ENCODE assay signal across 8 cellular contexts in the genomic region with DNA sequence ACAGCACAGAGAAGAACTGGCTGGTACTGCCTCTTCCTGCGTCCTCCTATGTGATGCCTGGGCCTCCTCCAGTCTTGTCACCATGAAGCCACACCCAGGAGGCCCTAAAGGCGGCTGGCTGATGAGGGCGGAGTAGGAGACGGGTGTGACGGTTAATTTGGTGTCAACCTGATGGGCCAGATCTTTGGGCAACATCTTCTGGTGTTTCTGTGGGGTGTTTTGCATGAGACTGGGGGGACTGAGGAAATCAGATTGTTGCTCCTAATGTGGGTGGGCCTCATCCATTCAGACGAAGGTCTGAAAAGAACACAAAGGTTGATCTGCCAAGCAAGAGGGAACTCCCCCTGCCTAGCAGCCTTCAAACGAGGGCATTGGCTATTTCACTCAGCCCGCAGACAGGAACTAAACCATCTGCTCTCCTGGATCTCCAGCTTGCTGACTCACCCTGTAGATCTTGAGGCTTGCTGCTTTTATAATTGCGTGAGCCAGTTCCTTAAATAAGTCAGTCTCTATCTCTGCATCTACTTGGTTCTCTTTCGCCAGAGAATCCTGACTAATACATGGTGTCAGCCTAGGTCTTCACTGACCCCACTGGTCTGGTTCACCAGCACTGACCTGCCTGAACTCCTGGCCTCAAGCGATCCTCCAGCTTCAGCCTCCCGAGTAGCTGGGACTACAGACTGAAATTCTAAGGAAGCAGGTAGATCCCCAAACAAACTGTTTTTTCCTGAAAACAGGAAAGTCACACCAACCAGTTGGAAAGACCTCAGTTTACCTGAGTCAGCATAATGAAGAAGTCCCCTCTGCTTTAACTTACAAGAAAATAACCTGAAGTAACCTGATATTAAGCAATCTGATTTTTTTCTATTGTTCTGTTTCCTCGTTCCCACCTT. TPM values are rescaled to one million over a fixed set of nuclear protein-coding genes. Genes with fewer than 3 reads are reported as not detected.
A peak's percentile ranks its signal among the peaks of the same experiment; 100 is the strongest.
DNase-seq lines count a peak whose midpoint lies in the region; ATAC-seq and TF ChIP-seq lines count a peak whose summit lies in the region.

No MANE protein-coding gene starts in this region.

- H3K27me3 Mint-ChIP-seq in activated B cell treated with CpG ODN at 0.5 μM for 24 hours (peaks cover 3% of the 10 kb centered on the region), memory B cell (no peaks in the 10 kb centered on the region)
- H3K27me3 Mint-ChIP-seq in naive thymus-derived CD8-positive, alpha-beta T cell: peaks cover 0 to 3% (median 0%) of the 10 kb centered on the region in 5 donors

- CTCF ChIA-PET in activated B cell treated with CpG ODN at 0.5 μM for 24 hours (lab: Charles Lee): no interaction called here

- peak; percentile 86 for ATAC-seq in activated B cell treated with CpG ODN at 0.5 μM for 24 hours (ENCODE audit: low read depth)
- peak; percentile 85 for ATAC-seq in memory B cell (ENCODE audit: low read depth)
- no peak for ATAC-seq in GM19324 (IDR thresholded peaks at IDR 0.05; ENCODE audit: low FRiP score, unreplicated experiment)
- no peak for ATAC-seq in naive thymus-derived CD8-positive, alpha-beta T cell

- H3K4me3 ChIP-seq in HL-60 (replicated peaks; ENCODE audit: insufficient read depth, low read length): no peak overlapping the region

- H3K27ac Mint-ChIP-seq in activated B cell treated with CpG ODN at 0.5 μM for 24 hours (peak overlapping the region; percentile 68), memory B cell (no peak overlapping the region)
- H3K27ac Mint-ChIP-seq in naive thymus-derived CD8-positive, alpha-beta T cell: peak overlapping the region in 2 of 10 donors; percentile 35 to 52

- DNase-seq in EL (peak; percentile 42), HL-60 (ENCODE audit: low read depth in 1 of 2, low spot score in 1 of 2) (peak; percentile 79 to 93), activated B cell treated with CpG ODN at 0.5 μM for 24 hours (no peak), memory B cell (ENCODE audit: low spot score in 2 of 2) (no peak), 8988T (no peak)
- no peak for DNase-seq in stimulated activated CD8-positive, alpha-beta memory T cell treated with anti-CD3 and anti-CD28 coated beads, Interleukin-4, amount 100 ng/mL, for 48 hours
- DNase-seq in naive thymus-derived CD8-positive, alpha-beta T cell: no peak

- no peak overlapping the region for H3K4me3 Mint-ChIP-seq in activated B cell treated with CpG ODN at 0.5 μM for 24 hours
- H3K4me3 Mint-ChIP-seq in memory B cell: no peak overlapping the region
- H3K4me3 Mint-ChIP-seq in naive thymus-derived CD8-positive, alpha-beta T cell: no peak overlapping the region

- POLR2A ChIA-PET in activated B cell treated with CpG ODN at 0.5 μM for 24 hours (lab: Charles Lee): interaction anchor here (0.6 kb wide), 1 partner anchor 177 kb away, joined by 3 read pairs; no protein-coding TSS in a partner anchor
- POLR2A ChIA-PET in naive thymus-derived CD8-positive, alpha-beta T cell (lab: Charles Lee): no interaction called here

- peak overlapping the region; percentile 55 for H3K27ac ChIP-seq in HL-60 (replicated peaks)

- H3K36me3 Mint-ChIP-seq in activated B cell treated with CpG ODN at 0.5 μM for 24 hours (ENCODE audit: low read depth) (no peaks in the 10 kb centered on the region), memory B cell (no peaks in the 10 kb centered on the region)
- H3K36me3 Mint-ChIP-seq in naive thymus-derived CD8-positive, alpha-beta T cell: no peaks in the 10 kb centered on the region

- H3K4me1 Mint-ChIP-seq in activated B cell treated with CpG ODN at 0.5 μM for 24 hours: peaks cover 15% of the 10 kb centered on the region
- peaks cover 6% of the 10 kb centered on the region for H3K4me1 Mint-ChIP-seq in memory B cell
- peaks cover 0 to 4% (median under 1%) of the 10 kb centered on the region in 4 donors for H3K4me1 Mint-ChIP-seq in naive thymus-derived CD8-positive, alpha-beta T cell

- H3K9me3 Mint-ChIP-seq in activated B cell treated with CpG ODN at 0.5 μM for 24 hours: no peaks in the 10 kb centered on the region
- no peaks in the 10 kb centered on the region for H3K9me3 Mint-ChIP-seq in memory B cell
- no peaks in the 10 kb centered on the region for H3K9me3 Mint-ChIP-seq in naive thymus-derived CD8-positive, alpha-beta T cell

- no peaks in the 10 kb centered on the region for H3K27me3 ChIP-seq in HL-60 (ENCODE audit: insufficient read depth, poor library complexity, severe bottlenecking)

- intact Hi-C loops in activated B cell treated with CpG ODN at 0.5 μM for 24 hours (cut with micrococcal nuclease): no loop called here

- TF ChIP-seq CTCF in HL-60 (IDR thresholded peaks at IDR 0.05; ENCODE audit: insufficient read depth, low read length) (no peak), activated B cell treated with CpG ODN at 0.5 μM for 24 hours (IDR thresholded peaks at IDR 0.05) (no peak)

RNA-seq across cellular contexts. Expression of gene ZFP62, which starts 12.8 kb away (rescaled TPM):
- total RNA-seq in activated B cell treated with CpG ODN at 0.5 μM for 24 hours: 43.7 and 45.6 TPM in 2 replicates
- total RNA-seq in naive thymus-derived CD8-positive, alpha-beta T cell: 10 to 100 TPM; 66.5 to 74.4 TPM
- polyA plus RNA-seq in naive thymus-derived CD8-positive, alpha-beta T cell: 10 to 100 TPM; 20.0 to 26.0 (median 25.7) TPM

RNA-seq across cellular contexts. Expression of gene BTNL8, which starts 25.1 kb away (rescaled TPM):
- total RNA-seq in activated B cell treated with CpG ODN at 0.5 μM for 24 hours: not detected in 2 replicates
- not detected for total RNA-seq in naive thymus-derived CD8-positive, alpha-beta T cell
- polyA plus RNA-seq in naive thymus-derived CD8-positive, alpha-beta T cell: not detected

Comparison
In these comparisons a context has a peak if more than half of its experiments do, and no peak if none do; other contexts are left out.
1. DNase-seq: peak in EL (single experiment) and HL-60 (2 of 2); none in activated B cell treated with CpG ODN at 0.5 μM for 24 hours (single experiment), memory B cell (0 of 2), stimulated activated CD8-positive, alpha-beta memory T cell treated with anti-CD3 and anti-CD28 coated beads, Interleukin-4, amount 100 ng/mL, for 48 hours (single experiment), 8988T (single experiment) and naive thymus-derived CD8-positive, alpha-beta T cell (0 of 10).
2. ATAC-seq: peak in activated B cell treated with CpG ODN at 0.5 μM for 24 hours (single experiment) and memory B cell (single experiment); none in GM19324 (single experiment) and naive thymus-derived CD8-positive, alpha-beta T cell (0 of 2).